20 cellular contexts compared by ENCODE assay signal in the genomic region with DNA sequence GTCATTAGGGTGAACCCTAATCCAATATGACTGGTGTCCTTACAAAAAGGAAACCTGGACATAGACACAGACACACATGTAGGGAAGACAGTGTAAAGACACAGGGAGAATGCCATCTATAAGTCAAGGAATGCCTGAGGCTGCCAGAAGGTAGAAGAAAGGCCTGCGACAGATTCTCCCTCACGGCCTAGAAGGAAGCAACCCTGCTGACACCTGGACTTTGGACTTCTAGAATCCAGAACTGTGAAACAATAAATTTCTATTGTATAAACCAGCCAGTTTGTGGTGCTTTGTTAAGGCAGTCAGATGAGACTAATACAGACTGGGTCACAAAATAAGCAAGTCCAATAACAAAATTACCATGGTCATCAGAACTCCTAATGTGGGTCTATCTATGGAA.
"Had no signal": no experiment of that assay in that cellular context is flagged by ENCODE, and none has a peak within 500 bp of the region (broad histone marks: within the 10 kb centered on the region; RNA-seq: fewer than 3 reads in every experiment).

No MANE protein-coding gene starts in this region.

- H3K9ac ChIP-seq: KMS-11 had no signal

- H3K27ac ChIP-seq: KMS-11, PC-9, Peyer's patch, SJCRH30, SK-N-MC had no signal

- H3K36me3 ChIP-seq: Peyer's patch, SJCRH30 had no signal

- H3K27me3 ChIP-seq: Peyer's patch, SJCRH30 had no signal

- DNase-seq: Kasumi-1, MM.1S, NCI-H1092 treated with DMSO at 0.1 percent for 48 hours, NCI-H1436, NCI-H187, NCI-H2029, NCI-H2081 treated with DMSO at 0.1 percent for 48 hours, NCI-H2171, NCI-H226, NCI-H446, NCI-H510A, NCI-H524 treated with DMSO at 0.1 percent for 48 hours, PC-9, Peyer's patch, SHP77 treated with DMSO at 0.1 percent for 48 hours, SJCRH30 had no signal

- H3K4me3 ChIP-seq: K562, PC-9, Peyer's patch, SJCRH30, SK-N-MC had no signal

- ATAC-seq: K562, Right ventricle myocardium inferior had no signal

- H3K9me3 ChIP-seq: Peyer's patch, SJCRH30 had no signal
